In genomic region chr9:122777935-122778671, GRCh38 we compare ENCODE assay signal across 1 cellular context.
TF ChIP-seq lines count a peak whose summit lies in the region.

No MANE protein-coding gene starts in this region.

TF ChIP-seq in SK-N-SH, 30 proteins besides CTCF, POLR2A, EP300 and RAD21:
- TF ChIP-seq JUND (IDR thresholded peaks at IDR 0.05) (no peak), TCF12 (IDR thresholded peaks at IDR 0.05) (peak; percentile 10; the same call in 1 of the 2 replicates), RCOR1 (IDR thresholded peaks at IDR 0.05; ENCODE audit: low read length) (no peak), SIN3A (IDR thresholded peaks at IDR 0.05; ENCODE audit: borderline replicate concordance, low read depth, low read length) (no peak)
